Comparison of ENCODE assay signal across 20 cellular contexts in genomic region chr16:23549938-23550337, GRCh38. TPM values are rescaled to one million over a fixed set of nuclear protein-coding genes. Genes with fewer than 3 reads are reported as not detected.
DNase-seq lines count a peak whose midpoint lies in the region; ATAC-seq, FAIRE-seq and TF ChIP-seq lines count a peak whose summit lies in the region.
"Had no signal": no experiment of that assay in that cellular context is flagged by ENCODE, and none has a peak within 500 bp of the region (broad histone marks: within the 10 kb centered on the region; RNA-seq: fewer than 3 reads in every experiment).

No MANE protein-coding gene starts in this region.

- FAIRE-seq in K562 (lab: Jason Lieb, UNC): no peak
- FAIRE-seq: A204.1, D721Med, G401.6, GM12891, GM19239 had no signal

- peaks cover 7% of the 10 kb centered on the region; the same call in 2 of the 3 replicates for H3K79me2 ChIP-seq in K562 (ENCODE audit: control insufficient read depth, insufficient read depth, low read length)

- no peak for TF ChIP-seq EP300 in K562 (IDR thresholded peaks at IDR 0.05; ENCODE audit: low read length)

- no peak overlapping the region for H3K4me3 Mint-ChIP-seq in WTC11
- H3K4me3 Mint-ChIP-seq: B cell; CD4-positive, alpha-beta T cell; CD8-positive, alpha-beta T cell had no signal

- TF ChIP-seq CTCF in WTC11 (IDR thresholded peaks at IDR 0.05) (no peak), K562 (IDR thresholded peaks at IDR 0.05 in 2 of 3, conservative IDR thresholded peaks at IDR 0.05 in 1 of 3; ENCODE audit: insufficient read depth in 2 of 3, low read depth in 1 of 3, low read length in 3 of 3) (no peak)

- POLR2A ChIA-PET in WTC11 (lab: Charles Lee) (interaction anchor here (0.6 kb wide), 1 partner anchor 134 kb away, joined by 3 read pairs; no protein-coding TSS in a partner anchor), K562 (lab: Yijun Ruan, JAX) (interaction anchor here (3.3 kb wide), 1 partner anchor 10 kb away, joined by 15 read pairs; no protein-coding TSS in a partner anchor)

- no peak overlapping the region for H3K27ac ChIP-seq in K562 (ENCODE audit: extremely low read depth, low read depth, low read length)
- H3K27ac ChIP-seq: BLaER1 treated with 17β-estradiol and CSF1 and Interleukin-3, amounts not matched to agents 10 nM and 100 nM; C4-2B had no signal

- H3K9me3 Mint-ChIP-seq in WTC11: no peaks in the 10 kb centered on the region
- H3K9me3 Mint-ChIP-seq: CD4-positive, alpha-beta T cell; CD8-positive, alpha-beta T cell had no signal

- 93% methylated on average over 4 of the region's 5 CpGs for WGBS in K562 (ENCODE audit: insufficient coverage, low coverage, missing lambda C conversion rate)

- H3K4me3 ChIP-seq in K562: no peak overlapping the region
- H3K4me3 ChIP-seq: BLaER1 treated with 17β-estradiol and CSF1 and Interleukin-3, amounts not matched to agents 10 nM and 100 nM had no signal

- no peak overlapping the region for H3K4me2 ChIP-seq in K562 (ENCODE audit: insufficient read depth, low read length)
- H3K4me2 ChIP-seq: BLaER1 treated with 17β-estradiol and CSF1 and Interleukin-3, amounts not matched to agents 10 nM and 100 nM had no signal

- no peaks in the 10 kb centered on the region for H4K20me1 ChIP-seq in K562 (replicated peaks; ENCODE audit: control insufficient read depth, insufficient read depth, low read length)

- DNase-seq in WTC11 (ENCODE audit: low spot score) (no peak), K562 (ENCODE audit: extremely low read depth in 1 of 4, low spot score in 3 of 4) (no peak), Ammon's horn (ENCODE audit: low spot score) (no peak), putamen (ENCODE audit: low spot score) (no peak)
- DNase-seq: 8988T; ACHN; Caco-2; Calu3; CD4-positive, alpha-beta T cell; CD8-positive, alpha-beta T cell; DMS79 treated with DMSO at 0.1 percent for 48 hours; GF-D8 had no signal

- ATAC-seq in WTC11: no peak
- ATAC-seq in K562: no peak
- ATAC-seq: CD8-positive, alpha-beta T cell had no signal

- peaks cover 54% of the 10 kb centered on the region for H3K36me3 Mint-ChIP-seq in WTC11

- in situ Hi-C loops in K562 (cut with MboI): no loop called here

- H3K9me1 ChIP-seq in K562 (ENCODE audit: control insufficient read depth, insufficient read depth, low read length): no peaks in the 10 kb centered on the region

- no peaks in the 10 kb centered on the region for H3K27me3 ChIP-seq in K562 (ENCODE audit: control insufficient read depth in 2 of 2, insufficient read depth in 2 of 2, low read length in 2 of 2)
- H3K27me3 ChIP-seq: BLaER1 treated with 17β-estradiol and CSF1 and Interleukin-3, amounts not matched to agents 10 nM and 100 nM had no signal

- no TSS peak for BruUV-seq in K562 (replicated peaks; lab: Mats Ljungman, UMichigan)

- H3K9me3 ChIP-seq in K562 (replicated peaks; ENCODE audit: control insufficient read depth, insufficient read depth, low read depth, low read length): no peaks in the 10 kb centered on the region
- H3K9me3 ChIP-seq: BLaER1 treated with 17β-estradiol and CSF1 and Interleukin-3, amounts not matched to agents 10 nM and 100 nM; Caco-2 had no signal

- no peak for TF ChIP-seq POLR2A in K562 (conservative IDR thresholded peaks at IDR 0.05)

- H3K4me1 ChIP-seq in K562 (replicated peaks in 1 of 2; ENCODE audit: control insufficient read depth in 2 of 2, insufficient read depth in 2 of 2, low read length in 2 of 2): no peaks in the 10 kb centered on the region
- H3K4me1 ChIP-seq: Caco-2 had no signal

- no peaks in the 10 kb centered on the region for H3K4me1 Mint-ChIP-seq in WTC11
- H3K4me1 Mint-ChIP-seq: B cell had no signal

- H2AFZ ChIP-seq in K562 (ENCODE audit: low read depth, low read length): no peak overlapping the region

- peaks cover 87% of the 10 kb centered on the region for H3K36me3 ChIP-seq in K562 (ENCODE audit: control insufficient read depth, insufficient read depth, low read length)

- no peak overlapping the region for H3K9ac ChIP-seq in K562 (ENCODE audit: insufficient read depth in 1 of 2, low read depth in 2 of 2, low read length in 2 of 2)
- H3K9ac ChIP-seq: BLaER1 treated with 17β-estradiol and CSF1 and Interleukin-3, amounts not matched to agents 10 nM and 100 nM had no signal

- no peak for TF ChIP-seq RAD21 in K562 (CRISPR knock-in tag; conservative IDR thresholded peaks at IDR 0.05 in 1 of 2, IDR thresholded peaks at IDR 0.05 in 1 of 2)

- intact Hi-C loops in K562 (cut with micrococcal nuclease): loop anchor here (10.0 kb wide), 2 partner anchors 115 to 175 kb away; no protein-coding TSS in a partner anchor

- no peaks in the 10 kb centered on the region for H3K27me3 Mint-ChIP-seq in WTC11 (ENCODE audit: low read depth)
- H3K27me3 Mint-ChIP-seq: B cell; CD4-positive, alpha-beta T cell had no signal

- no peak overlapping the region for H3K27ac Mint-ChIP-seq in WTC11
- H3K27ac Mint-ChIP-seq: B cell; CD4-positive, alpha-beta T cell; CD8-positive, alpha-beta T cell had no signal

- CTCF ChIA-PET in WTC11 (lab: Charles Lee) (no interaction called here), K562 (lab: Yijun Ruan, JAX; ENCODE audit: low intra/inter-chr PET ratio) (no interaction called here)

RNA-seq across cellular contexts. Expression of gene EARS2, which starts 7.2 kb away (rescaled TPM):
- total RNA-seq in WTC11 (2021) (47.9 to 55.9 TPM (median 53.5 TPM) in 3 replicates), K562 (2014; rRNA removed) (31.3 and 40.7 TPM in 2 replicates), K562 (2014; rRNA removed; fragmentation: Illumina TruSeq; extraction: Trizol) (38.2 and 42.1 TPM in 2 replicates), K562 (2015; rRNA removed; fragmentation: Illumina TruSeq; extraction: Trizol) (39.9 and 41.7 TPM in 2 replicates), K562 (2021) (35.7 and 35.9 TPM in 2 replicates)
- total RNA-seq in K562 (2011; cell fraction: chromatin; rRNA removed; ENCODE audit: low replicate concordance): 61.3 and 143 TPM in 2 replicates
- 97.4 and 101 TPM in 2 replicates for total RNA-seq in K562 (2011; cell fraction: nucleolus; rRNA removed)
- total RNA-seq in K562 (2011; cell fraction: nucleoplasm; rRNA removed): 85.9 and 96.5 TPM in 2 replicates
- polyA plus RNA-seq in K562 (2011; rRNA removed) (57.4 and 63.3 TPM in 2 replicates), K562 (2014; fragmentation: Illumina TruSeq; extraction: Trizol) (46.6 and 58.6 TPM in 2 replicates), K562 (2014; fragmentation: Nextera tagmentation; extraction: Ambion mirVana) (10 to 100 TPM; 17.6 to 20.4 TPM), K562 (2014; rRNA removed) (36.3 and 43.2 TPM in 2 replicates)
- polyA plus RNA-seq in K562 (2011; cell fraction: cytosol; rRNA removed): 80.9 and 118 TPM in 2 replicates
- polyA plus RNA-seq in K562 (2011; cell fraction: nucleus; rRNA removed): 62.7 and 98.7 TPM in 2 replicates
- polyA plus RNA-seq in K562 (2012): 17.5 and 29.5 TPM in 2 replicates
- 78.2 and 79.2 TPM in 2 replicates for polyA minus RNA-seq in K562 (2011; rRNA and poly(A)+ RNA removed)
- 41.2 and 58.2 TPM in 2 replicates for polyA minus RNA-seq in K562 (2011; cell fraction: cytosol; rRNA and poly(A)+ RNA removed)
- 39.6 and 57.3 TPM in 2 replicates for polyA minus RNA-seq in K562 (2011; cell fraction: nucleus; rRNA and poly(A)+ RNA removed)

RNA-seq across cellular contexts. Expression of gene UBFD1, which starts 7.6 kb away (rescaled TPM):
- 109 to 128 TPM (median 115 TPM) in 3 replicates for total RNA-seq in WTC11 (2021)
- total RNA-seq in K562 (2011; cell fraction: chromatin; rRNA removed; ENCODE audit: low replicate concordance): 119 and 132 TPM in 2 replicates
- total RNA-seq in K562 (2011; cell fraction: nucleolus; rRNA removed): 81.9 and 104 TPM in 2 replicates
- total RNA-seq in K562 (2011; cell fraction: nucleoplasm; rRNA removed): 134 and 172 TPM in 2 replicates
- total RNA-seq in K562 (2014; rRNA removed): 66.2 and 91.7 TPM in 2 replicates
- total RNA-seq in K562 (2014; rRNA removed; fragmentation: Illumina TruSeq; extraction: Trizol): 31.0 and 34.6 TPM in 2 replicates
- 25.5 and 26.3 TPM in 2 replicates for total RNA-seq in K562 (2015; rRNA removed; fragmentation: Illumina TruSeq; extraction: Trizol)
- total RNA-seq in K562 (2021): 65.6 and 68.1 TPM in 2 replicates
- 51.3 and 53.2 TPM in 2 replicates for polyA plus RNA-seq in K562 (2011; rRNA removed)
- polyA plus RNA-seq in K562 (2011; cell fraction: cytosol; rRNA removed): 45.2 and 62.5 TPM in 2 replicates
- polyA plus RNA-seq in K562 (2011; cell fraction: nucleus; rRNA removed): 77.7 and 83.6 TPM in 2 replicates
- polyA plus RNA-seq in K562 (2012): 29.3 and 42.1 TPM in 2 replicates
- polyA plus RNA-seq in K562 (2014; fragmentation: Illumina TruSeq; extraction: Trizol): 29.0 and 34.0 TPM in 2 replicates
- 10 to 100 TPM; 10.7 to 11.0 TPM for polyA plus RNA-seq in K562 (2014; fragmentation: Nextera tagmentation; extraction: Ambion mirVana)
- polyA plus RNA-seq in K562 (2014; rRNA removed): 47.9 and 58.8 TPM in 2 replicates
- polyA minus RNA-seq in K562 (2011; rRNA and poly(A)+ RNA removed): 44.9 and 47.1 TPM in 2 replicates
- polyA minus RNA-seq in K562 (2011; cell fraction: cytosol; rRNA and poly(A)+ RNA removed): 22.3 and 28.6 TPM in 2 replicates
- 43.6 and 61.6 TPM in 2 replicates for polyA minus RNA-seq in K562 (2011; cell fraction: nucleus; rRNA and poly(A)+ RNA removed)

RNA-seq across cellular contexts. Expression of gene GGA2, which starts 39.6 kb away (rescaled TPM):
- total RNA-seq in WTC11 (2021): 107 to 122 TPM (median 122 TPM) in 3 replicates
- 367 and 371 TPM in 2 replicates for total RNA-seq in K562 (2011; cell fraction: chromatin; rRNA removed; ENCODE audit: low replicate concordance)
- 182 and 192 TPM in 2 replicates for total RNA-seq in K562 (2011; cell fraction: nucleolus; rRNA removed)
- total RNA-seq in K562 (2011; cell fraction: nucleoplasm; rRNA removed): 271 and 359 TPM in 2 replicates
- 53.3 and 66.3 TPM in 2 replicates for total RNA-seq in K562 (2014; rRNA removed)
- 64.5 and 78.7 TPM in 2 replicates for total RNA-seq in K562 (2014; rRNA removed; fragmentation: Illumina TruSeq; extraction: Trizol)
- total RNA-seq in K562 (2015; rRNA removed; fragmentation: Illumina TruSeq; extraction: Trizol): 53.6 and 63.0 TPM in 2 replicates
- total RNA-seq in K562 (2021): 88.9 and 93.1 TPM in 2 replicates
- 97.5 and 110 TPM in 2 replicates for polyA plus RNA-seq in K562 (2011; rRNA removed)
- polyA plus RNA-seq in K562 (2011; cell fraction: cytosol; rRNA removed): 43.4 and 61.3 TPM in 2 replicates
- 220 and 244 TPM in 2 replicates for polyA plus RNA-seq in K562 (2011; cell fraction: nucleus; rRNA removed)
- 54.5 and 77.0 TPM in 2 replicates for polyA plus RNA-seq in K562 (2012)
- 99.9 and 133 TPM in 2 replicates for polyA plus RNA-seq in K562 (2014; fragmentation: Illumina TruSeq; extraction: Trizol)
- polyA plus RNA-seq in K562 (2014; fragmentation: Nextera tagmentation; extraction: Ambion mirVana): 10 to 100 TPM; 11.9 to 15.7 TPM
- polyA plus RNA-seq in K562 (2014; rRNA removed): 74.6 and 78.4 TPM in 2 replicates
- 87.4 and 89.5 TPM in 2 replicates for polyA minus RNA-seq in K562 (2011; rRNA and poly(A)+ RNA removed)
- 36.8 and 46.2 TPM in 2 replicates for polyA minus RNA-seq in K562 (2011; cell fraction: cytosol; rRNA and poly(A)+ RNA removed)
- 56.7 and 77.6 TPM in 2 replicates for polyA minus RNA-seq in K562 (2011; cell fraction: nucleus; rRNA and poly(A)+ RNA removed)

RNA-seq across cellular contexts. Expression of gene NDUFAB1, which starts 46.2 kb away (rescaled TPM):
- total RNA-seq in WTC11 (2021): 146 to 189 TPM (median 156 TPM) in 3 replicates
- total RNA-seq in K562 (2011; cell fraction: chromatin; rRNA removed; ENCODE audit: low replicate concordance): 39.9 and 62.7 TPM in 2 replicates
- 38.2 and 39.7 TPM in 2 replicates for total RNA-seq in K562 (2011; cell fraction: nucleolus; rRNA removed)
- total RNA-seq in K562 (2011; cell fraction: nucleoplasm; rRNA removed): 52.5 and 65.8 TPM in 2 replicates
- 355 and 382 TPM in 2 replicates for total RNA-seq in K562 (2014; rRNA removed)
- total RNA-seq in K562 (2014; rRNA removed; fragmentation: Illumina TruSeq; extraction: Trizol): 234 and 245 TPM in 2 replicates
- 215 and 235 TPM in 2 replicates for total RNA-seq in K562 (2015; rRNA removed; fragmentation: Illumina TruSeq; extraction: Trizol)
- total RNA-seq in K562 (2021): 238 and 260 TPM in 2 replicates
- 246 and 317 TPM in 2 replicates for polyA plus RNA-seq in K562 (2011; rRNA removed)
- polyA plus RNA-seq in K562 (2011; cell fraction: cytosol; rRNA removed): 350 and 532 TPM in 2 replicates
- 78.8 and 89.0 TPM in 2 replicates for polyA plus RNA-seq in K562 (2011; cell fraction: nucleus; rRNA removed)
- 168 and 302 TPM in 2 replicates for polyA plus RNA-seq in K562 (2012)
- 143 and 182 TPM in 2 replicates for polyA plus RNA-seq in K562 (2014; fragmentation: Illumina TruSeq; extraction: Trizol)
- 100 to 1,000 TPM; 123 to 240 TPM for polyA plus RNA-seq in K562 (2014; fragmentation: Nextera tagmentation; extraction: Ambion mirVana)
- 481 and 558 TPM in 2 replicates for polyA plus RNA-seq in K562 (2014; rRNA removed)
- polyA minus RNA-seq in K562 (2011; rRNA and poly(A)+ RNA removed): 77.6 and 92.4 TPM in 2 replicates
- 86.8 and 89.9 TPM in 2 replicates for polyA minus RNA-seq in K562 (2011; cell fraction: cytosol; rRNA and poly(A)+ RNA removed)
- 16.8 and 23.7 TPM in 2 replicates for polyA minus RNA-seq in K562 (2011; cell fraction: nucleus; rRNA and poly(A)+ RNA removed)

Comparison
In these comparisons a context has a peak if more than half of its experiments do, and no peak if none do; other contexts are left out.
1. Of the 49 proteins assayed by ChIP-seq in both K562 and WTC11: peak only in K562: none; only in WTC11: none; in both: ZNF121; in neither: 48.